8 cellular contexts compared by ENCODE assay signal in the genomic region with DNA sequence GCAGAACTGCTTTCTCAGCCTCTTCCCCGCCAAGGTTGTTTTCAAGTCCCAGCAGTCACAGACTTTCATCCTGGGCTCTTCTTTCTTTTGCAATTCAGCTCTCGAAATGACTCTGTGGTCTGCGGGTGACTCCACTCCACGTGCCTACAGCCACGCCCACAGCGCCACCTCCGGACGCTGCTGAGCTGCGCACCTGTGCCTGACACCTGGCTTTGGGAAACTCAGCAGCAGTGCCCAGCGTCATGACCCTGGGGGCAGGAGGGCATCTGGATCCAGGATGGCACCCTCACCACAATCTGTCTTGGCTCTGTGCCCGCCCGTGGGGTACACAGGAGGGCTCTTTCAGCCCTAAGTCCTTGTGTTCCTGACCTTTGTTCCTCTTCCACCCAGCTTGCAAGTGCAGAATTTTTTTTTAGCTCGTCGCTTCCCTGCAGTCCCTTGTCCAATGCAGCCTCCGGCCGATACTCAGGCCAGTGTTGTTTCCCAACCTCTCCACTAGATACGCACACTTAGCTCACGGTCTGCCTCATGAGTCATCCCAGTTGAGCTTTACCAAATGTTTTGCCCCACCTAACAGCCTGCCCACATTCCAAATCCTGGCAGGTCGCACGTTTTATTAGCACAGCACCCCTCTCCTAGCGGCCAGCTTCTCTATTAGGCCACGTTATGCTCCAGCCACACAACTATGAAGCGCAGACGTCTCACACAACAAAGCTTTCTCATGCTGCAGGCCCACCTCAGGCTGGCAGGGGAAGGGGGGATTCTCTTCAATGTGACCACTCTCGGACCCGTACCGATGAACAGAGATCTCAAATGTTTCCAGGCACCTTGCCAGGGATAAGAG. TPM values are rescaled to one million over a fixed set of nuclear protein-coding genes. Genes with fewer than 3 reads are reported as not detected.
DNase-seq lines count a peak whose midpoint lies in the region; ATAC-seq lines count a peak whose summit lies in the region.

No MANE protein-coding gene starts in this region.

- peak; percentile 95 for DNase-seq in A172 (ENCODE audit: low spot score)
- DNase-seq in NOMO-1 (lab: John Stamatoyannopoulos, UW; ENCODE audit: unreplicated experiment in 2 of 2), result peak; percentile 78 to 87
- peak; percentile 69 for DNase-seq in activated T-cell treated with anti-CD3 and anti-CD28 coated beads, Interleukin-2, amount 50 U/mL, for 4 hours
- peak; percentile 50 for DNase-seq in fibroblast of the conjunctiva (ENCODE audit: low read depth)
- DNase-seq in COLO829 (ENCODE audit: low spot score), result no peak
- no peak for DNase-seq in caudate nucleus (lab: John Stamatoyannopoulos, UW)

- H3K4me3 ChIP-seq in skin epidermis, result no peak overlapping the region

- H3K4me1 Mint-ChIP-seq in activated T-cell treated with anti-CD3 and anti-CD28 coated beads, Interleukin-2, amount 50 U/mL, for 4 hours (ENCODE audit: low read depth), result peaks cover 41% of the 10 kb centered on the region

- no peak overlapping the region for H3K4me3 Mint-ChIP-seq in activated T-cell treated with anti-CD3 and anti-CD28 coated beads, Interleukin-2, amount 50 U/mL, for 4 hours

- peaks cover 4% of the 10 kb centered on the region for H3K36me3 Mint-ChIP-seq in activated T-cell treated with anti-CD3 and anti-CD28 coated beads, Interleukin-2, amount 50 U/mL, for 4 hours (ENCODE audit: insufficient read depth)

- H3K27ac ChIP-seq in skin epidermis (peak overlapping the region in 17 of 21 experiments; percentile 43 to 77 (median 64)), caudate nucleus (ENCODE audit: low read depth, low read length) (no peak overlapping the region)

- ATAC-seq in GM19463 (IDR thresholded peaks at IDR 0.05; ENCODE audit: unreplicated experiment), result peak; percentile 40
- ATAC-seq in activated T-cell treated with anti-CD3 and anti-CD28 coated beads, Interleukin-2, amount 50 U/mL, for 4 hours, result peak; percentile 89 to 93

- H3K27me3 Mint-ChIP-seq in activated T-cell treated with anti-CD3 and anti-CD28 coated beads, Interleukin-2, amount 50 U/mL, for 4 hours (ENCODE audit: low read depth), result no peaks in the 10 kb centered on the region

- no peaks in the 10 kb centered on the region for H3K9me3 Mint-ChIP-seq in activated T-cell treated with anti-CD3 and anti-CD28 coated beads, Interleukin-2, amount 50 U/mL, for 4 hours

RNA-seq across cellular contexts. Expression of a gene that starts 6.5 kb away (rescaled TPM):
- total RNA-seq in A172 (2014; rRNA removed; shearing (Covaris generic)), result 15.4 and 22.2 TPM in 2 replicates
- total RNA-seq in activated T-cell treated with anti-CD3 and anti-CD28 coated beads, Interleukin-2, amount 50 U/mL, for 4 hours, result 10 to 100 TPM; 38.2 to 43.4 (median 41.1) TPM

RNA-seq across cellular contexts. Expression of a gene that starts 11.7 kb away (rescaled TPM):
- total RNA-seq in A172 (2014; rRNA removed; shearing (Covaris generic)), result 13.5 and 19.8 TPM in 2 replicates
- total RNA-seq in activated T-cell treated with anti-CD3 and anti-CD28 coated beads, Interleukin-2, amount 50 U/mL, for 4 hours, result 10 to 100 TPM; 40.9 to 46.0 (median 42.9) TPM

RNA-seq across cellular contexts. Expression of a gene that starts 19.8 kb away (rescaled TPM):
- 12.3 and 12.6 TPM in 2 replicates for total RNA-seq in A172 (2014; rRNA removed; shearing (Covaris generic))
- total RNA-seq in activated T-cell treated with anti-CD3 and anti-CD28 coated beads, Interleukin-2, amount 50 U/mL, for 4 hours, result 1 to 10 TPM; 5.7 to 6.1 (median 5.9) TPM

RNA-seq across cellular contexts. Expression of a gene that starts 22.2 kb away (rescaled TPM):
- total RNA-seq in A172 (2014; rRNA removed; shearing (Covaris generic)), result 8.0 and 8.9 TPM in 2 replicates
- total RNA-seq in activated T-cell treated with anti-CD3 and anti-CD28 coated beads, Interleukin-2, amount 50 U/mL, for 4 hours, result 10 to 100 TPM; 15.7 to 17.2 (median 15.8) TPM

RNA-seq across cellular contexts. Expression of a gene that starts 45.3 kb away (rescaled TPM):
- 0.17 and 2.7 TPM in 2 replicates for total RNA-seq in A172 (2014; rRNA removed; shearing (Covaris generic))
- 1 to 10 TPM; 3.0 to 3.5 (median 3.3) TPM for total RNA-seq in activated T-cell treated with anti-CD3 and anti-CD28 coated beads, Interleukin-2, amount 50 U/mL, for 4 hours

Comparison
In these comparisons a context has a peak if more than half of its experiments do, and no peak if none do; other contexts are left out.
1. DNase-seq: peak in A172 (single experiment), NOMO-1 (2 of 2), activated T-cell treated with anti-CD3 and anti-CD28 coated beads, Interleukin-2, amount 50 U/mL, for 4 hours (single experiment) and fibroblast of the conjunctiva (single experiment); none in COLO829 (single experiment) and caudate nucleus (0 of 61).